ENCODE assay signal across 25 cellular contexts in the genomic region with DNA sequence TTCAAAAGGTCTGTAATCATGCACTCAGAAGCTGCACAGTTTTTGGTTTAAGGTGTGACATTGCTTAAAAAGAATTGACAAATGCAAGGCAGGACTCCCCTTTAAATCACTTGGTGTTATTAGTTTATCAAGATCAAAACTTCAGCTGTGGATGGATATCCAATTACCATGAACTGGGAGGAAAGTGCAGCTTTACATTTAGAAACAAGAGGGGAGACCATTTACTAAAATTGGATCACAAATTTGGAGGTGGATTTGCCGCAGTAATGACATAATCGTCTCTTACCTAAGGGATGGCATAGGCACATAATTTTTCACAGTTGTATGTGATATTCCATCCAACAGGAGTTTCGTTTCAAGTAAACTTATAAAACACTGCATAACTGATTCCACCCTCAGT.
DNase-seq lines count a peak whose midpoint lies in the region; FAIRE-seq and TF ChIP-seq lines count a peak whose summit lies in the region.
"Had no signal": no experiment of that assay in that cellular context is flagged by ENCODE, and none has a peak within 500 bp of the region (broad histone marks: within the 10 kb centered on the region; RNA-seq: fewer than 3 reads in every experiment).

No MANE protein-coding gene starts in this region.

- intact Hi-C loops in Caco-2 (cut with micrococcal nuclease; ENCODE audit: unreplicated experiment): no loop called here

- no peaks in the 10 kb centered on the region for H3K4me1 Mint-ChIP-seq in Caco-2 (ENCODE audit: low read depth, unreplicated experiment)
- H3K4me1 Mint-ChIP-seq: CD14-positive monocyte; CD4-positive, alpha-beta memory T cell; CD4-positive, CD25-positive, alpha-beta regulatory T cell; CD8-positive, alpha-beta memory T cell had no signal

- H3K9ac ChIP-seq in Karpas-422 (ENCODE audit: low read length): no peak overlapping the region
- H3K9ac ChIP-seq: BLaER1 had no signal

- H3K27ac ChIP-seq in Karpas-422 (ENCODE audit: low read length): no peak overlapping the region
- H3K27ac ChIP-seq: BLaER1 had no signal

- no TSS peak for BruUV-seq in Caco-2 (replicated peaks; lab: Mats Ljungman, UMichigan)

- CTCF ChIA-PET in Caco-2 (lab: Charles Lee): no interaction called here

- H3K9me3 ChIP-seq in Karpas-422 (ENCODE audit: low read length) (no peaks in the 10 kb centered on the region), Caco-2 (no peaks in the 10 kb centered on the region)
- H3K9me3 ChIP-seq: BE2C, BLaER1 had no signal

- no peaks in the 10 kb centered on the region for H3K27me3 Mint-ChIP-seq in Caco-2 (ENCODE audit: insufficient read depth, unreplicated experiment)
- H3K27me3 Mint-ChIP-seq: CD4-positive, alpha-beta memory T cell; CD4-positive, CD25-positive, alpha-beta regulatory T cell; CD8-positive, alpha-beta memory T cell had no signal

- no peaks in the 10 kb centered on the region for H3K9me3 Mint-ChIP-seq in Caco-2 (ENCODE audit: unreplicated experiment)

- no peaks in the 10 kb centered on the region for H3K4me1 ChIP-seq in Karpas-422 (ENCODE audit: low read length)
- H3K4me1 ChIP-seq in Caco-2: no peaks in the 10 kb centered on the region
- H3K4me1 ChIP-seq: BLaER1 had no signal

- H3K4me3 Mint-ChIP-seq in Caco-2 (ENCODE audit: unreplicated experiment): no peak overlapping the region
- H3K4me3 Mint-ChIP-seq: CD14-positive monocyte; CD4-positive, alpha-beta memory T cell; CD4-positive, CD25-positive, alpha-beta regulatory T cell; CD8-positive, alpha-beta memory T cell had no signal

- POLR2A ChIA-PET in Caco-2 (lab: Charles Lee): no interaction called here

- no peak overlapping the region for H3K4me2 ChIP-seq in Karpas-422 (ENCODE audit: low read depth, low read length, poor library complexity, severe bottlenecking)
- H3K4me2 ChIP-seq: BLaER1 had no signal

- H3K79me2 ChIP-seq in Karpas-422 (ENCODE audit: low read length): no peaks in the 10 kb centered on the region

- no peak for TF ChIP-seq POLR2A in H54 (IDR thresholded peaks at IDR 0.05; ENCODE audit: low read depth, low read length)

- H4K20me1 ChIP-seq in Karpas-422 (ENCODE audit: insufficient read depth, low read depth, low read length): no peaks in the 10 kb centered on the region
- H4K20me1 ChIP-seq: BLaER1 had no signal

- H3K27ac Mint-ChIP-seq in Caco-2 (ENCODE audit: unreplicated experiment): no peak overlapping the region
- H3K27ac Mint-ChIP-seq: CD14-positive monocyte; CD4-positive, alpha-beta memory T cell; CD4-positive, CD25-positive, alpha-beta regulatory T cell had no signal

- no peak overlapping the region for H3K4me3 ChIP-seq in Karpas-422 (ENCODE audit: low read length)
- H3K4me3 ChIP-seq in Caco-2 (ENCODE audit: low read depth, low read length): no peak overlapping the region
- H3K4me3 ChIP-seq: BLaER1 had no signal

- no peak for FAIRE-seq in H54 (lab: Jason Lieb, UNC)
- FAIRE-seq: A204.1, D721Med, G401.6, GM12891, GM18507 had no signal

- H3K36me3 ChIP-seq in Karpas-422 (ENCODE audit: insufficient read depth, low read length) (no peaks in the 10 kb centered on the region), Caco-2 (ENCODE audit: control insufficient read depth, insufficient read depth, low read length) (no peaks in the 10 kb centered on the region)
- H3K36me3 ChIP-seq: BE2C, BLaER1 had no signal

- H3K36me3 Mint-ChIP-seq in Caco-2 (ENCODE audit: insufficient read depth, unreplicated experiment): no peaks in the 10 kb centered on the region
- H3K36me3 Mint-ChIP-seq: CD14-positive monocyte; CD4-positive, alpha-beta memory T cell; CD4-positive, CD25-positive, alpha-beta regulatory T cell; CD8-positive, alpha-beta memory T cell had no signal

- H3K9me2 ChIP-seq in Karpas-422 (replicated peaks; ENCODE audit: insufficient read depth, low read length): no peaks in the 10 kb centered on the region

- H3K27me3 ChIP-seq in Karpas-422 (ENCODE audit: low read length) (no peaks in the 10 kb centered on the region), Caco-2 (replicated peaks; ENCODE audit: control insufficient read depth, insufficient read depth, low read length) (no peaks in the 10 kb centered on the region)
- H3K27me3 ChIP-seq: BE2C, BLaER1 had no signal

- TF ChIP-seq CTCF in Caco-2 (IDR thresholded peaks at IDR 0.05; ENCODE audit: insufficient read depth in 1 of 2, low read depth in 1 of 2, low read length in 1 of 2, severe bottlenecking in 1 of 2, unreplicated experiment in 1 of 2): no peak

- H2AFZ ChIP-seq in Karpas-422 (ENCODE audit: low read length): peak overlapping the region; percentile 14; the same call in 1 of the 2 replicates

- DNase-seq in Karpas-422 (no peak), NCI-H82 (lab: John Stamatoyannopoulos, UW) (peak; percentile 72), SK-N-DZ (ENCODE audit: low spot score) (peak; percentile 92), putamen (ENCODE audit: low spot score) (peak; percentile 42), H54 (ENCODE audit: insufficient read length, low spot score) (no peak), cortex of kidney (lab: John Stamatoyannopoulos, UW) (no peak), Caco-2 (no peak)
- DNase-seq: 8988T; ACHN; BE2C; C1 segment of cervical spinal cord; Calu3; CD4-positive, alpha-beta memory T cell; CD4-positive, CD25-positive, alpha-beta regulatory T cell; CD8-positive, alpha-beta memory T cell; COR-L47; DMS79 treated with DMSO at 0.1 percent for 48 hours; GF-D8 had no signal

Comparison
In these comparisons a context has a peak if more than half of its experiments do, and no peak if none do; other contexts are left out.
1. DNase-seq: peak in NCI-H82 (single experiment), SK-N-DZ (single experiment) and putamen (single experiment); none in Karpas-422 (single experiment), H54 (single experiment), cortex of kidney (single experiment) and Caco-2 (0 of 2).